8 cellular contexts compared by ENCODE assay signal in the genomic region with DNA sequence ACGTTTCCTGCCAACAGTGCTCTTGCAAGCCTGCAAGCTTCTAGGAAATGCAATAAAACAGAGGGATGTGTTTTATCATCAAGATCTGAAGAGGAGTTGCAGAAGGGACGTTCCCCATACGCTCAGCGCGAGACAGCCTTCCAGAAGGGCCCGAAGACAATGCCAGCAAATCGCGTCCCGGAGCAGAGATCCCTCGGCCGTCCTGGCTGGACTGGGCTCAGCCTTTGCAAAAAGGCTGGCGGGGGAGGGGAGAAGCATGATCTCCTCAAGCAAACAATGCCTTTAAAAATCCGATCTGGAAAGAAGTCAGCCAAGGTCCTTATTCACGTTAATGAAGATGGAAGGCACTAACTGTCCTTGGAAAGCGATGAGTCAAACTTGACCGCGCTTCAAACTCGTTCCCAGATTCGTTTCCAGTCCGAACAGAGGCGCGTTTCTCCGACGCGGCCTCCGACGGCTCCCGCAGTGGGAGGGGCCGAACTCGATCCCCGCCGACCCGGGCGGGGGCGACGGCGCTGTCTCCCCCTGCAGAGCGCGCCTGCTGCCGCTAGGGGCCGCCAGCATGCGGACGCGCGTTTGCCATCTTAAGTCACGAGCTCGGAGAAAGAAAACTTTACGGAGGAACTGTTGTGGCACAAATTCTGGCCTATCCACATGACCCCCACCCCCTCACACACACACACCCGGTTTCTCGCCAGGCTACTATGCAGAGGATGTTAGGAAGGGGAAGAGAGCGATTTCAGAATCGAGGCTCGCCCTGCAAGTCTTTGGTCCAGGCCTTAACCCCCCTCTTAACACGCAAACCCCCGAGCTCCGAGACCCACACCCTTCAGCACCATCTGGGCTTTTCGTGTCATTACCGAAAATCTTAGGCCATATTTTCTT.
DNase-seq lines count a peak whose midpoint lies in the region; ATAC-seq and TF ChIP-seq lines count a peak whose summit lies in the region.

No MANE protein-coding gene starts in this region.

- peak; percentile 80 for TF ChIP-seq CTCF in choroid plexus epithelial cell (conservative IDR thresholded peaks at IDR 0.05; ENCODE audit: low read depth, low read length)

- peak overlapping the region; percentile 97 for H3K4me3 ChIP-seq in choroid plexus epithelial cell (ENCODE audit: low read depth, low read length)

- peak; percentile 88 for DNase-seq in COLO829 (ENCODE audit: low spot score)
- peak; percentile 48 for DNase-seq in NCI-H2029 treated with DMSO at 0.1 percent for 48 hours (lab: John Stamatoyannopoulos, UW)
- peak; percentile 65 for DNase-seq in activated CD4-positive, alpha-beta T cell treated with anti-CD3 and anti-CD28 coated beads for 1 hour
- DNase-seq in choroid plexus epithelial cell (ENCODE audit: low read depth): peak; percentile 96
- peak; percentile 80 for DNase-seq in kidney glomerular epithelial cell (lab: John Stamatoyannopoulos, UW)
- peak; percentile 71 to 83 (median 78) for DNase-seq in stimulated activated CD4-positive, alpha-beta T cell treated with anti-CD3 and anti-CD28 coated beads, Interleukin-12 subunit alpha, Interleukin-12 subunit beta, amount 100 ng/mL, for 48 hours (ENCODE audit: low read depth in 2 of 3, low spot score in 1 of 3)

- ATAC-seq in GM21786 (IDR thresholded peaks at IDR 0.05; ENCODE audit: unreplicated experiment) (peak; percentile 48), GM21367 (IDR thresholded peaks at IDR 0.05; ENCODE audit: unreplicated experiment) (no peak)
